Comparison of ENCODE assay signal across 34 cellular contexts in the genomic region with DNA sequence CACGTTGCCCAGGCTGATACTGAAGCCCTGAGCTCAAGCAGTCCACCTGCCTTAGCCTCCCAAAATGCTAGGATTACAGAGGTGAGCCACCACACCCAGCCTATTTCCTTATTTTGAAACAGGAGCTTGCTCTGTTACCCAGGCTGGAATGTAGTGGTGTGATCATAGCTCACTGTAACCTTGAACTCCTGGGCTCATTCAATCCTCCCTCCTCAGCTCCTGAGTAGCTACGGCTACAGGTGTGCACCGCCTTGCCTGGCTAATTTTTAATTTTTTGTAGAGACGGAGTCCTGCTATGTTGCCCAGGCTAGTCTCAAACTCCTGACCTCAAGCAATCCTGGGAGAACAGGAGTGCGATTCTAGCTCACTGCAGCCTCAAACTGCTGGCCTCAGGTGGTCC. TPM values are rescaled to one million over a fixed set of nuclear protein-coding genes. Genes with fewer than 3 reads are reported as not detected.
"Had no signal": no experiment of that assay in that cellular context is flagged by ENCODE, and none has a peak within 500 bp of the region (broad histone marks: within the 10 kb centered on the region; RNA-seq: fewer than 3 reads in every experiment).

No MANE protein-coding gene starts in this region.

- H3K27ac ChIP-seq: ascending aorta, cardiac muscle cell, VCaP had no signal

- DNase-seq: activated B cell treated with CpG ODN at 0.5 μM for 24 hours; activated CD4-positive, alpha-beta memory T cell treated with anti-CD3 and anti-CD28 coated beads for 36 hours; activated CD4-positive, alpha-beta T cell treated with anti-CD3 and anti-CD28 coated beads for 4 hours; activated CD4-positive, alpha-beta T cell treated with anti-CD3 and anti-CD28 coated beads, Interleukin-2, amount 10 ng/mL, durations not matched to agents 24 days and 14 days; activated CD4-positive, alpha-beta T cell treated with anti-CD3 and anti-CD28 coated beads, Interleukin-2, amount 50 U/mL, for 1 hour; activated CD4-positive, alpha-beta T cell treated with anti-CD3 and anti-CD28 coated beads, Interleukin-2, amount 50 U/mL, for 4 hours; activated CD4-positive, CD25-positive, alpha-beta regulatory T cell treated with anti-CD3 and anti-CD28 coated beads, Interleukin-2, amount 50 U/mL, for 72 hours; activated CD8-positive, alpha-beta memory T cell treated with anti-CD3 and anti-CD28 coated beads, Interleukin-2, amount 50 U/mL, for 4 hours; activated CD8-positive, alpha-beta T cell treated with anti-CD3 and anti-CD28 coated beads for 36 hours; activated effector memory CD4-positive, alpha-beta T cell treated with anti-CD3 and anti-CD28 coated beads, Interleukin-2, amount 50 U/mL, for 16 hours; activated gamma-delta T cell treated with Interleukin-2 at 50 U/mL for 16 hours; activated naive CD4-positive, alpha-beta T cell; activated naive CD4-positive, alpha-beta T cell treated with anti-CD3 and anti-CD28 coated beads for 36 hours; activated naive CD4-positive, alpha-beta T cell treated with anti-CD3 and anti-CD28 coated beads, Interleukin-2, amount 50 U/mL, for 16 hours; activated naive CD8-positive, alpha-beta T cell treated with anti-CD3 and anti-CD28 coated beads, Interleukin-2, amount 10 ng/mL, durations not matched to agents 7 days and 5 days; activated naive CD8-positive, alpha-beta T cell treated with anti-CD3 and anti-CD28 coated beads, Interleukin-2, amount 50 U/mL, for 24 hours; activated T-cell treated with anti-CD3 and anti-CD28 coated beads for 4 hours; activated T-cell treated with anti-CD3 and anti-CD28 coated beads, Interleukin-2, amount 50 U/mL, for 1 hour; activated T-cell treated with anti-CD3 and anti-CD28 coated beads, Interleukin-2, amount 50 U/mL, for 4 hours; activated T-cell treated with anti-CD3 and anti-CD28 coated beads, Interleukin-2, amount 50 U/mL, for 72 hours; amygdala; anterior cingulate cortex; caudate nucleus; SW 1271; T-helper 1 cell; T-helper 2 cell; T-helper 9 cell had no signal

- H3K27me3 ChIP-seq: ascending aorta, cardiac muscle cell had no signal

- FAIRE-seq: bronchial epithelial cell, TTC549 had no signal

- H3K4me3 ChIP-seq: ascending aorta, cardiac muscle cell had no signal

- H3K9me3 ChIP-seq: ascending aorta had no signal

- H3K36me3 ChIP-seq: ascending aorta, cardiac muscle cell had no signal

- ATAC-seq: activated CD8-positive, alpha-beta T cell treated with anti-CD3 and anti-CD28 coated beads for 36 hours; activated naive CD8-positive, alpha-beta T cell treated with anti-CD3 and anti-CD28 coated beads, Interleukin-2, amount 50 U/mL, for 24 hours; activated T-cell treated with anti-CD3 and anti-CD28 coated beads, Interleukin-2, amount 50 U/mL, for 4 hours; activated T-cell treated with anti-CD3 and anti-CD28 coated beads, Interleukin-2, amount 50 U/mL, for 72 hours; activated T-helper 17 cell treated with anti-CD3 and anti-CD28 coated beads, Interleukin-2, amount 50 U/mL, for 72 hours had no signal

- H3K4me1 ChIP-seq: ascending aorta had no signal

RNA-seq across cellular contexts. Expression of gene MRLN, which starts 11.7 kb away (rescaled TPM):
- total RNA-seq: activated B cell treated with CpG ODN at 0.5 μM for 24 hours; activated CD4-positive, alpha-beta memory T cell treated with anti-CD3 and anti-CD28 coated beads for 36 hours; activated CD8-positive, alpha-beta memory T cell treated with anti-CD3 and anti-CD28 coated beads for 36 hours; activated CD8-positive, alpha-beta T cell treated with anti-CD3 and anti-CD28 coated beads for 36 hours; activated naive CD4-positive, alpha-beta T cell treated with anti-CD3 and anti-CD28 coated beads for 36 hours; activated naive CD8-positive, alpha-beta T cell treated with anti-CD3 and anti-CD28 coated beads, Interleukin-2, amount 10 ng/mL, durations not matched to agents 7 days and 5 days; activated T-cell treated with anti-CD3 and anti-CD28 coated beads, Interleukin-2, amount 50 U/mL, for 72 hours; ascending aorta; bronchial epithelial cell; cardiac muscle cell had no signal
- polyA plus RNA-seq: cardiac muscle cell had no signal
